ENCODE assay signal across 8 cellular contexts in genomic region chr5:143008809-143009521, GRCh38.
DNase-seq lines count a peak whose midpoint lies in the region; ATAC-seq and TF ChIP-seq lines count a peak whose summit lies in the region.

No MANE protein-coding gene starts in this region.

- no peak for TF ChIP-seq CTCF in chondrocyte (IDR thresholded peaks at IDR 0.05)
- TF ChIP-seq CTCF in osteoblast (IDR thresholded peaks at IDR 0.05; ENCODE audit: extremely low read depth, low read depth, low read length) = peak; percentile 34

- peaks cover 24% of the 10 kb centered on the region for H3K4me1 Mint-ChIP-seq in chondrocyte (ENCODE audit: low read depth)

- H3K36me3 ChIP-seq in osteoblast (ENCODE audit: insufficient read depth, low read length) = no peaks in the 10 kb centered on the region

- no peak overlapping the region for H3K4me3 Mint-ChIP-seq in chondrocyte (ENCODE audit: unreplicated experiment)

- no peaks in the 10 kb centered on the region for H3K9me3 ChIP-seq in osteoblast (ENCODE audit: low read depth, low read length)

- H3K79me2 ChIP-seq in osteoblast (ENCODE audit: insufficient read depth, low read length) = no peaks in the 10 kb centered on the region

- H3K4me3 ChIP-seq in osteoblast (ENCODE audit: insufficient read depth, low read length) = peak overlapping the region; percentile 28

- peak; percentile 11 for DNase-seq in COLO829 (ENCODE audit: low spot score)
- DNase-seq in activated CD4-positive, CD25-positive, alpha-beta regulatory T cell (lab: John Stamatoyannopoulos, UW) = peak; percentile 12 to 45 (median 36)
- DNase-seq in chondrocyte (ENCODE audit: low spot score) = no peak
- peak; percentile 65 for DNase-seq in osteoblast (ENCODE audit: insufficient read length, low spot score, missing footprints)
- DNase-seq in occipital lobe (lab: John Stamatoyannopoulos, UW) = no peak
- DNase-seq in NCI-H526 (lab: John Stamatoyannopoulos, UW) = no peak

- peak overlapping the region; percentile 72 for H3K4me2 ChIP-seq in osteoblast (ENCODE audit: insufficient read depth, low read length)

- peak overlapping the region; percentile 92 for H3K27ac ChIP-seq in osteoblast (ENCODE audit: low read depth, low read length)

- H3K27me3 Mint-ChIP-seq in chondrocyte (ENCODE audit: low read depth) = no peaks in the 10 kb centered on the region

- H3K9me3 Mint-ChIP-seq in chondrocyte (ENCODE audit: low read depth) = no peaks in the 10 kb centered on the region

- H3K27me3 ChIP-seq in osteoblast (ENCODE audit: insufficient read depth, low read length) = no peaks in the 10 kb centered on the region

- H4K20me1 ChIP-seq in osteoblast (ENCODE audit: insufficient read depth, low read length) = no peaks in the 10 kb centered on the region

- ATAC-seq in GM19467 (IDR thresholded peaks at IDR 0.05; ENCODE audit: unreplicated experiment) (peak; percentile 72), HG03558 (IDR thresholded peaks at IDR 0.05; ENCODE audit: extremely low read depth, unreplicated experiment) (peak; percentile 63)

- peaks cover 27% of the 10 kb centered on the region for H3K4me1 ChIP-seq in osteoblast (ENCODE audit: insufficient read depth, low read length)

- H3K27ac Mint-ChIP-seq in chondrocyte (ENCODE audit: unreplicated experiment) = peak overlapping the region; percentile 13

- no peak overlapping the region for H2AFZ ChIP-seq in osteoblast (ENCODE audit: low read length)

- no peaks in the 10 kb centered on the region for H3K36me3 Mint-ChIP-seq in chondrocyte (ENCODE audit: low read depth)

Comparison
In these comparisons a context has a peak if more than half of its experiments do, and no peak if none do; other contexts are left out.
1. DNase-seq: peak in COLO829 (single experiment), activated CD4-positive, CD25-positive, alpha-beta regulatory T cell (4 of 4) and osteoblast (single experiment); none in chondrocyte (single experiment), occipital lobe (single experiment) and NCI-H526 (0 of 2).